In genomic region chr17:51764387-51764971, GRCh38 we compare ENCODE assay signal across 8 cellular contexts.
A peak's percentile ranks its signal among the peaks of the same experiment; 100 is the strongest.
DNase-seq lines count a peak whose midpoint lies in the region; ATAC-seq and TF ChIP-seq lines count a peak whose summit lies in the region.
"Had no signal": no experiment of that assay in that cellular context is flagged by ENCODE, and none has a peak within 500 bp of the region (broad histone marks: within the 10 kb centered on the region; RNA-seq: fewer than 3 reads in every experiment).

No MANE protein-coding gene starts in this region.

- H3K27me3 Mint-ChIP-seq in activated naive CD4-positive, alpha-beta T cell treated with anti-CD3 and anti-CD28 coated beads, Interleukin-2, amount 10 ng/mL, durations not matched to agents 7 days and 5 days, result peaks cover 8% of the 10 kb centered on the region

- peak; percentile 97 for ATAC-seq in RWPE2 (ENCODE audit: low read depth)

- H3K4me1 ChIP-seq in RWPE2 (ENCODE audit: insufficient read depth, poor library complexity, severe bottlenecking) (no peaks in the 10 kb centered on the region), cardiac muscle cell (ENCODE audit: low read depth) (no peaks in the 10 kb centered on the region)

- H3K9me3 ChIP-seq in RWPE2 (ENCODE audit: severe bottlenecking), result no peaks in the 10 kb centered on the region
- no peaks in the 10 kb centered on the region for H3K9me3 ChIP-seq in cardiac muscle cell (ENCODE audit: low read depth)

- H3K4me3 ChIP-seq in GM12875 (ENCODE audit: low read depth, low read length) (no peak overlapping the region), RWPE2 (ENCODE audit: severe bottlenecking) (no peak overlapping the region), cardiac muscle cell (no peak overlapping the region)

- no peak overlapping the region for H3K27ac Mint-ChIP-seq in activated naive CD4-positive, alpha-beta T cell treated with anti-CD3 and anti-CD28 coated beads, Interleukin-2, amount 10 ng/mL, durations not matched to agents 7 days and 5 days
- H3K27ac Mint-ChIP-seq: memory B cell had no signal

- H3K4me1 Mint-ChIP-seq in activated naive CD4-positive, alpha-beta T cell treated with anti-CD3 and anti-CD28 coated beads, Interleukin-2, amount 10 ng/mL, durations not matched to agents 7 days and 5 days, result no peaks in the 10 kb centered on the region
- H3K4me1 Mint-ChIP-seq: memory B cell had no signal

- DNase-seq in HCEC 1CT, result peak; percentile 34
- DNase-seq in M059J (ENCODE audit: low read depth), result peak; percentile 44
- DNase-seq in RWPE2 (ENCODE audit: low spot score), result no peak
- DNase-seq in activated naive CD4-positive, alpha-beta T cell treated with anti-CD3 and anti-CD28 coated beads, Interleukin-2, amount 10 ng/mL, durations not matched to agents 7 days and 5 days, result peak; percentile 56
- peak; percentile 77 to 78 for DNase-seq in cardiac muscle cell (ENCODE audit: low read depth in 1 of 2, low spot score in 1 of 2)
- DNase-seq in pulmonary artery endothelial cell (ENCODE audit: low read depth, low spot score), result peak; percentile 17

- H3K27ac ChIP-seq in RWPE2 (ENCODE audit: poor library complexity, severe bottlenecking) (no peak overlapping the region), cardiac muscle cell (no peak overlapping the region)

- no peaks in the 10 kb centered on the region for H3K36me3 Mint-ChIP-seq in activated naive CD4-positive, alpha-beta T cell treated with anti-CD3 and anti-CD28 coated beads, Interleukin-2, amount 10 ng/mL, durations not matched to agents 7 days and 5 days
- H3K36me3 Mint-ChIP-seq: memory B cell had no signal

- TF ChIP-seq CTCF in GM12875 (IDR thresholded peaks at IDR 0.05; ENCODE audit: borderline replicate concordance, insufficient read depth, low read depth, low read length), result peak; percentile 86
- TF ChIP-seq CTCF in RWPE2 (IDR thresholded peaks at IDR 0.05; ENCODE audit: poor library complexity, severe bottlenecking), result peak; percentile 91
- TF ChIP-seq CTCF in cardiac muscle cell (IDR thresholded peaks at IDR 0.05; ENCODE audit: low read depth, low read length), result peak; percentile 85

- H3K9me3 Mint-ChIP-seq in activated naive CD4-positive, alpha-beta T cell treated with anti-CD3 and anti-CD28 coated beads, Interleukin-2, amount 10 ng/mL, durations not matched to agents 7 days and 5 days, result no peaks in the 10 kb centered on the region
- H3K9me3 Mint-ChIP-seq: memory B cell had no signal

- H3K4me3 Mint-ChIP-seq in activated naive CD4-positive, alpha-beta T cell treated with anti-CD3 and anti-CD28 coated beads, Interleukin-2, amount 10 ng/mL, durations not matched to agents 7 days and 5 days, result no peak overlapping the region
- H3K4me3 Mint-ChIP-seq: memory B cell had no signal

- H3K36me3 ChIP-seq in RWPE2 (ENCODE audit: low read depth) (no peaks in the 10 kb centered on the region), cardiac muscle cell (no peaks in the 10 kb centered on the region)

- CTCF ChIA-PET in activated naive CD4-positive, alpha-beta T cell treated with anti-CD3 and anti-CD28 coated beads, Interleukin-2, amount 10 ng/mL, durations not matched to agents 7 days and 5 days (lab: Charles Lee), result interaction anchor here (0.7 to 2.0 kb wide), 8 partner anchors 9 to 393 kb away, joined by 3 to 21 read pairs (median 4); no protein-coding TSS in a partner anchor

- no peaks in the 10 kb centered on the region for H3K27me3 ChIP-seq in RWPE2 (ENCODE audit: insufficient read depth, poor library complexity, severe bottlenecking)
- H3K27me3 ChIP-seq in cardiac muscle cell, result no peaks in the 10 kb centered on the region
